In the genomic region with DNA sequence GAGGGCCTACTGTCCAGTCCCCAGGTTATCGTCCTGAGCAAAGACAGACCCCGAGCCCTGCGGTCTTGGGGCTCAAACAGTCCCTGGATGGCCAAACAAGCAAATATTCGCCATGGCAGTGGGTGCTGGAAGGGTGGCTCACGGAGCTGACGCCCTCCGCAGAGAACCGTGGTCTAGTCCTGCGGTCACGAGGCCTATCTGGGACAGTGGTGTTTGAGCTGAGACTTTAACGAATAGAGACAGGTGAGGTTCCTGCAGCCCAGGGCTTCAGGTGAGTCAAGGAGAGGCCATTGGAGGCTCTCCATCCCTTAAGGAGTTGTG, we compare ENCODE assay signal across 8 cellular contexts. TPM values are rescaled to one million over a fixed set of nuclear protein-coding genes. Genes with fewer than 3 reads are reported as not detected.
DNase-seq lines count a peak whose midpoint lies in the region; TF ChIP-seq lines count a peak whose summit lies in the region.

No MANE protein-coding gene starts in this region.

- no peaks in the 10 kb centered on the region for H3K9me3 ChIP-seq in osteoblast (ENCODE audit: low read depth, low read length)

- TF ChIP-seq CTCF in GM12865 (IDR thresholded peaks at IDR 0.05; ENCODE audit: insufficient read depth, low read depth, low read length, missing control alignments) (no peak), RWPE1 (conservative IDR thresholded peaks at IDR 0.05; ENCODE audit: low read depth) (no peak), osteoblast (IDR thresholded peaks at IDR 0.05; ENCODE audit: extremely low read depth, low read depth, low read length) (no peak)

- no peaks in the 10 kb centered on the region for H3K27me3 ChIP-seq in osteoblast (ENCODE audit: insufficient read depth, low read length)

- no peaks in the 10 kb centered on the region for H3K36me3 ChIP-seq in osteoblast (ENCODE audit: insufficient read depth, low read length)

- no peak for DNase-seq in GM12865 (ENCODE audit: low read depth)
- no peak for DNase-seq in RWPE1 (ENCODE audit: low spot score)
- no peak for DNase-seq in epithelial cell of prostate (ENCODE audit: low read depth, low spot score)
- DNase-seq in osteoblast (ENCODE audit: insufficient read length, low spot score, missing footprints), result no peak
- DNase-seq in NCI-H345 treated with DMSO at 0.1 percent for 48 hours (lab: John Stamatoyannopoulos, UW; ENCODE audit: unreplicated experiment), result no peak
- no peak for DNase-seq in NOMO-1 treated with dmso at 0.1 percent for 144 hours (lab: John Stamatoyannopoulos, UW; ENCODE audit: unreplicated experiment)
- no peak for DNase-seq in SW480 (ENCODE audit: low spot score)
- no peak for DNase-seq in AG08396 (ENCODE audit: low spot score)

- no peaks in the 10 kb centered on the region for H4K20me1 ChIP-seq in osteoblast (ENCODE audit: insufficient read depth, low read length)

- H3K4me1 ChIP-seq in osteoblast (ENCODE audit: insufficient read depth, low read length), result peaks cover 18% of the 10 kb centered on the region

- peaks cover 51% of the 10 kb centered on the region for H3K79me2 ChIP-seq in osteoblast (ENCODE audit: insufficient read depth, low read length)

- H3K4me3 ChIP-seq in GM12865 (ENCODE audit: low read depth, low read length), result peak overlapping the region; percentile 95
- H3K4me3 ChIP-seq in osteoblast (ENCODE audit: insufficient read depth, low read length), result peak overlapping the region; percentile 86

- H3K27ac ChIP-seq in RWPE1 (peak overlapping the region; percentile 90), epithelial cell of prostate (peak overlapping the region; percentile 75), osteoblast (ENCODE audit: low read depth, low read length) (peak overlapping the region; percentile 93)

- POLR2A ChIA-PET in RWPE1 (lab: Yijun Ruan, JAX; ENCODE audit: low non-redundant PET), result interaction anchor here (0.5 kb wide), 1 partner anchor 58 kb away, joined by 3 read pairs; no protein-coding TSS in a partner anchor

- CTCF ChIA-PET in RWPE1 (lab: Yijun Ruan, JAX), result no interaction called here

- H2AFZ ChIP-seq in osteoblast (ENCODE audit: low read length), result peak overlapping the region; percentile 99

- H3K4me2 ChIP-seq in osteoblast (ENCODE audit: insufficient read depth, low read length), result peak overlapping the region; percentile 99

RNA-seq across cellular contexts. Expression of a gene that starts 0.4 kb away (rescaled TPM):
- 56.8 and 62.5 TPM in 2 replicates for total RNA-seq in osteoblast
